19 cellular contexts compared by ENCODE assay signal in genomic region chr15:22868928-22869327, GRCh38.
"Had no signal": no experiment of that assay in that cellular context is flagged by ENCODE, and none has a peak within 500 bp of the region (broad histone marks: within the 10 kb centered on the region; RNA-seq: fewer than 3 reads in every experiment).

No MANE protein-coding gene starts in this region.

- H3K27ac Mint-ChIP-seq: activated CD4-positive, alpha-beta T cell treated with anti-CD3 and anti-CD28 coated beads, Interleukin-2, amount 10 ng/mL, durations not matched to agents 7 days and 5 days; activated CD8-positive, alpha-beta T cell treated with anti-CD3 and anti-CD28 coated beads, Interleukin-2, amount 10 ng/mL, durations not matched to agents 7 days and 5 days; activated naive CD4-positive, alpha-beta T cell treated with anti-CD3 and anti-CD28 coated beads, Interleukin-2, amount 50 U/mL, for 72 hours; stimulated activated memory B cell treated with anti-CD40 and anti-IgM and Interleukin-4, amounts not matched to agents 10 μg/mL and 1 μg/mL and 100 μg/mL, for 72 hours; T-helper 2 cell treated with Interferon-gamma antibody and Interleukin-4, amounts not matched to agents 5 μg/mL and 100 μg/mL, for 36 hours had no signal

- H3K27me3 ChIP-seq: foreskin keratinocyte, spleen, thyroid gland had no signal

- ATAC-seq: activated CD8-positive, alpha-beta T cell treated with anti-CD3 and anti-CD28 coated beads, Interleukin-2, amount 10 ng/mL, durations not matched to agents 7 days and 5 days; activated naive CD4-positive, alpha-beta T cell treated with anti-CD3 and anti-CD28 coated beads, Interleukin-2, amount 50 U/mL, for 72 hours; activated T-cell treated with anti-CD3 and anti-CD28 coated beads, Interleukin-2, amount 50 U/mL, for 4 hours; foreskin keratinocyte; stimulated activated memory B cell treated with anti-CD40 and anti-IgM and Interleukin-4, amounts not matched to agents 10 μg/mL and 1 μg/mL and 100 μg/mL, for 72 hours had no signal

- H3K27me3 Mint-ChIP-seq: activated CD4-positive, alpha-beta T cell treated with anti-CD3 and anti-CD28 coated beads, Interleukin-2, amount 10 ng/mL, durations not matched to agents 7 days and 5 days; brain; stimulated activated memory B cell treated with anti-CD40 and anti-IgM and Interleukin-4, amounts not matched to agents 10 μg/mL and 1 μg/mL and 100 μg/mL, for 72 hours had no signal

- H3K4me3 Mint-ChIP-seq: activated CD4-positive, alpha-beta T cell treated with anti-CD3 and anti-CD28 coated beads, Interleukin-2, amount 10 ng/mL, durations not matched to agents 7 days and 5 days; activated CD8-positive, alpha-beta T cell treated with anti-CD3 and anti-CD28 coated beads, Interleukin-2, amount 10 ng/mL, durations not matched to agents 7 days and 5 days; activated T-cell treated with anti-CD3 and anti-CD28 coated beads, Interleukin-2, amount 50 U/mL, for 4 hours; brain; stimulated activated memory B cell treated with anti-CD40 and anti-IgM and Interleukin-4, amounts not matched to agents 10 μg/mL and 1 μg/mL and 100 μg/mL, for 72 hours; T-helper 2 cell treated with Interferon-gamma antibody and Interleukin-4, amounts not matched to agents 5 μg/mL and 100 μg/mL, for 36 hours had no signal

- H3K9me3 Mint-ChIP-seq: activated CD4-positive, alpha-beta T cell treated with anti-CD3 and anti-CD28 coated beads, Interleukin-2, amount 10 ng/mL, durations not matched to agents 7 days and 5 days; activated naive CD4-positive, alpha-beta T cell treated with anti-CD3 and anti-CD28 coated beads, Interleukin-2, amount 50 U/mL, for 72 hours; activated T-cell treated with anti-CD3 and anti-CD28 coated beads, Interleukin-2, amount 50 U/mL, for 4 hours; stimulated activated memory B cell treated with anti-CD40 and anti-IgM and Interleukin-4, amounts not matched to agents 10 μg/mL and 1 μg/mL and 100 μg/mL, for 72 hours; T-helper 2 cell treated with Interferon-gamma antibody and Interleukin-4, amounts not matched to agents 5 μg/mL and 100 μg/mL, for 36 hours had no signal

- H3K4me3 ChIP-seq: coronary artery, left ventricle myocardium inferior, spleen, thyroid gland had no signal

- DNase-seq: activated CD4-positive, alpha-beta T cell treated with anti-CD3 and anti-CD28 coated beads, Interleukin-2, amount 10 ng/mL, durations not matched to agents 7 days and 5 days; activated CD8-positive, alpha-beta T cell treated with anti-CD3 and anti-CD28 coated beads, Interleukin-2, amount 10 ng/mL, durations not matched to agents 7 days and 5 days; activated effector memory CD4-positive, alpha-beta T cell treated with anti-CD3 and anti-CD28 coated beads, Interleukin-2, amount 50 U/mL, for 16 hours; activated T-cell treated with anti-CD3 and anti-CD28 coated beads, Interleukin-2, amount 50 U/mL, for 4 hours; amniotic stem cell; central memory CD4-positive, alpha-beta T cell; foreskin keratinocyte; kidney; left ventricle myocardium inferior; mammary epithelial cell; retina; spleen; stimulated activated CD4-positive, alpha-beta T cell treated with anti-CD3 and anti-CD28 coated beads, Interleukin-4, amount 100 ng/mL, for 4 hours; thyroid gland had no signal

- H3K9me3 ChIP-seq: left ventricle myocardium inferior, spleen, thyroid gland had no signal

- H3K4me1 ChIP-seq: foreskin keratinocyte, spleen, thyroid gland had no signal

- H3K4me1 Mint-ChIP-seq: activated CD4-positive, alpha-beta T cell treated with anti-CD3 and anti-CD28 coated beads, Interleukin-2, amount 10 ng/mL, durations not matched to agents 7 days and 5 days; brain; stimulated activated memory B cell treated with anti-CD40 and anti-IgM and Interleukin-4, amounts not matched to agents 10 μg/mL and 1 μg/mL and 100 μg/mL, for 72 hours had no signal

- H3K27ac ChIP-seq: coronary artery, foreskin keratinocyte, left ventricle myocardium inferior, spleen, thyroid gland had no signal
